9 cellular contexts compared by ENCODE assay signal in genomic region chr19:10353793-10354391, GRCh38. TPM values are rescaled to one million over a fixed set of nuclear protein-coding genes. Genes with fewer than 3 reads are reported as not detected.
A peak's percentile ranks its signal among the peaks of the same experiment; 100 is the strongest.
DNase-seq lines count a peak whose midpoint lies in the region; ATAC-seq, FAIRE-seq and TF ChIP-seq lines count a peak whose summit lies in the region.
"Had no signal": no experiment of that assay in that cellular context is flagged by ENCODE, and none has a peak within 500 bp of the region (broad histone marks: within the 10 kb centered on the region; RNA-seq: fewer than 3 reads in every experiment).

No MANE protein-coding gene starts in this region.

- H3K4me3 ChIP-seq in astrocyte of the spinal cord (ENCODE audit: low read depth, low read length) = no peak overlapping the region
- H3K4me3 ChIP-seq in right lobe of liver = peak overlapping the region; percentile 14 to 49 (median 41)
- H3K4me3 ChIP-seq in breast epithelium = no peak overlapping the region

- H3K9me3 ChIP-seq in right lobe of liver = no peaks in the 10 kb centered on the region
- no peaks in the 10 kb centered on the region for H3K9me3 ChIP-seq in breast epithelium

- no peak for TF ChIP-seq CTCF in astrocyte of the spinal cord (IDR thresholded peaks at IDR 0.05; ENCODE audit: low read depth, low read length)
- no peak for TF ChIP-seq CTCF in right lobe of liver (IDR thresholded peaks at IDR 0.05)
- no peak for TF ChIP-seq CTCF in breast epithelium (IDR thresholded peaks at IDR 0.05)

- in situ Hi-C loops in astrocyte of the spinal cord (cut with HindIII; ENCODE audit: low sequenced_read_pairs) = no loop called here

- peak overlapping the region in 2 of 3 donors; percentile 85 to 88 for H3K27ac ChIP-seq in right lobe of liver
- peak overlapping the region in 1 of 2 donors; percentile 58 for H3K27ac ChIP-seq in breast epithelium
- H3K27ac ChIP-seq: VCaP had no signal

- H3K27me3 ChIP-seq in right lobe of liver (no peaks in the 10 kb centered on the region), breast epithelium (no peaks in the 10 kb centered on the region)

- H3K36me3 ChIP-seq in right lobe of liver = peaks cover 0 to 38% (median 10%) of the 10 kb centered on the region in 4 donors
- no peaks in the 10 kb centered on the region for H3K36me3 ChIP-seq in breast epithelium

- intact Hi-C loops in right lobe of liver (cut with DNase I) (no loop called here), breast epithelium (cut with DNase I; ENCODE audit: low total_unique reads) (no loop called here)

- FAIRE-seq in H54 (lab: Jason Lieb, UNC) = no peak

- DNase-seq in AG20443 (ENCODE audit: low spot score) (peak; percentile 47), NCI-H2171 treated with DMSO at 0.1 percent for 48 hours (lab: John Stamatoyannopoulos, UW) (peak; percentile 90), astrocyte of the spinal cord (ENCODE audit: low read depth, low spot score) (peak; percentile 22), right lobe of liver (peak; percentile 52 to 83 (median 68)), NCI-H1105 treated with DMSO at 0.1 percent for 48 hours (lab: John Stamatoyannopoulos, UW) (no peak), H54 (ENCODE audit: insufficient read length, low spot score) (no peak), breast epithelium (ENCODE audit: low spot score in 2 of 2) (no peak), NCI-H446 treated with DMSO at 0.1 percent for 48 hours (lab: John Stamatoyannopoulos, UW) (no peak)

- ATAC-seq in right lobe of liver = peak; percentile 37 to 67 (median 53)

- no CpG with 5 or more reads among the region's 32 CpGs for WGBS in right lobe of liver (ENCODE audit: insufficient coverage, low coverage, low lambda C conversion rate, missing lambda C conversion rate)

- no peak for TF ChIP-seq POLR2A in right lobe of liver (IDR thresholded peaks at IDR 0.05)
- no peak for TF ChIP-seq POLR2A in H54 (IDR thresholded peaks at IDR 0.05; ENCODE audit: low read depth, low read length)
- no peak for TF ChIP-seq POLR2A in breast epithelium (IDR thresholded peaks at IDR 0.05)

- H3K4me1 ChIP-seq in right lobe of liver = peaks cover 0 to 17% (median 4%) of the 10 kb centered on the region in 4 donors
- H3K4me1 ChIP-seq in breast epithelium = no peaks in the 10 kb centered on the region

RNA-seq across cellular contexts. Expression of gene ICAM3, which starts 14.5 kb away (rescaled TPM):
- total RNA-seq in right lobe of liver = 10 to 100 TPM; 11.4 to 35.5 (median 22.4) TPM
- 10 to 100 TPM in 1 of 3 donors, 1 to 10 TPM in 2; 5.9 to 10.1 (median 7.9) TPM for total RNA-seq in breast epithelium

RNA-seq across cellular contexts. Expression of gene RAVER1, which starts 20.6 kb away (rescaled TPM):
- total RNA-seq in right lobe of liver = 1 to 10 TPM; 5.2 to 9.5 (median 7.1) TPM
- 10 to 100 TPM; 10.7 to 17.7 (median 12.3) TPM for total RNA-seq in breast epithelium

RNA-seq across cellular contexts. Expression of gene TYK2, which starts 26.5 kb away (rescaled TPM):
- total RNA-seq in right lobe of liver = 100 to 1,000 TPM in 1 of 6 experiments, 10 to 100 TPM in 5; 63.9 to 106 (median 72.9) TPM
- total RNA-seq in breast epithelium = 100 to 1,000 TPM in 2 of 3 donors, 10 to 100 TPM in 1; 61.6 to 109 (median 104) TPM

RNA-seq across cellular contexts. Expression of gene FDX2, which starts 38.1 kb away (rescaled TPM):
- total RNA-seq in right lobe of liver (10 to 100 TPM in 4 of 6 experiments, 1 to 10 TPM in 2; 8.9 to 17.1 (median 10.7) TPM), breast epithelium (10 to 100 TPM; 14.7 to 19.9 (median 15.7) TPM)

RNA-seq across cellular contexts. Expression of gene ZGLP1, which starts 44.3 kb away (rescaled TPM):
- 1 to 10 TPM in 5 of 6 experiments, under 1 TPM in 1; 0.62 to 4.4 (median 1.5) TPM for total RNA-seq in right lobe of liver
- total RNA-seq in breast epithelium = 1 to 10 TPM; 1.3 to 4.4 (median 3.3) TPM

Comparison
In these comparisons a context has a peak if more than half of its experiments do, and no peak if none do; other contexts are left out.
1. DNase-seq: peak in AG20443 (single experiment), NCI-H2171 treated with DMSO at 0.1 percent for 48 hours (single experiment), astrocyte of the spinal cord (single experiment) and right lobe of liver (3 of 3); none in NCI-H1105 treated with DMSO at 0.1 percent for 48 hours (single experiment), H54 (single experiment), breast epithelium (0 of 2) and NCI-H446 treated with DMSO at 0.1 percent for 48 hours (single experiment).
2. H3K4me3 ChIP-seq: peak in right lobe of liver (3 of 3); none in astrocyte of the spinal cord (single experiment) and breast epithelium (0 of 3).